Comparison of ENCODE assay signal across 28 cellular contexts in the genomic region with DNA sequence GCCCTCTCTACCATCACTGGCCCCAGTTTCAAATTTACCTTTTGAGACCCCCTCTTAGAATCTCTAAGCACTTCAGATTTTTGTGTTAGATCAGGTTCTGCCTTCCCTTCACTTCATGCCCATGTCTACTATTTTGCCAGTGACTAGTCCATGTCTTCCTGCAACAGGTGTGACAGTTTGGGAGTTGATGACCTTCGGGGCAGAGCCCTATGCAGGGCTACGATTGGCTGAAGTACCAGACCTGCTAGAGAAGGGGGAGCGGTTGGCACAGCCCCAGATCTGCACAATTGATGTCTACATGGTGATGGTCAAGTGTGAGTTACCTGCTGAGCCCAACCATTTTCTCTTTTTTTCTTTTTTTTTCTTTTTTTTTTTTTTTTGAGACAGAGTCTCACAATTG. TPM values are rescaled to one million over a fixed set of nuclear protein-coding genes. Genes with fewer than 3 reads are reported as not detected.
"Had no signal": no experiment of that assay in that cellular context is flagged by ENCODE, and none has a peak within 500 bp of the region (broad histone marks: within the 10 kb centered on the region; RNA-seq: fewer than 3 reads in every experiment).

No MANE protein-coding gene starts in this region.

- H3K4me3 ChIP-seq: adrenal gland, body of pancreas, esophagus squamous epithelium had no signal

- H3K27ac ChIP-seq: adrenal gland, body of pancreas, epithelial cell of prostate, esophagus squamous epithelium, WERI-Rb-1 had no signal

- DNase-seq: activated B cell treated with CpG ODN at 0.5 μM for 24 hours; activated CD4-positive, alpha-beta memory T cell treated with anti-CD3 and anti-CD28 coated beads for 36 hours; activated CD4-positive, alpha-beta T cell treated with anti-CD3 and anti-CD28 coated beads, Interleukin-2, amount 10 ng/mL, durations not matched to agents 24 days and 14 days; activated CD8-positive, alpha-beta memory T cell treated with anti-CD3 and anti-CD28 coated beads, Interleukin-2, amount 10 ng/mL, durations not matched to agents 7 days and 5 days; activated CD8-positive, alpha-beta memory T cell treated with anti-CD3 and anti-CD28 coated beads, Interleukin-2, amount 50 U/mL, for 4 hours; activated CD8-positive, alpha-beta T cell treated with anti-CD3 and anti-CD28 coated beads, Interleukin-2, amount 10 ng/mL, durations not matched to agents 7 days and 5 days; activated effector memory CD4-positive, alpha-beta T cell treated with anti-CD3 and anti-CD28 coated beads, Interleukin-2, amount 50 U/mL, for 16 hours; activated naive CD4-positive, alpha-beta T cell treated with anti-CD3 and anti-CD28 coated beads for 36 hours; activated naive CD8-positive, alpha-beta T cell treated with anti-CD3 and anti-CD28 coated beads for 36 hours; activated naive CD8-positive, alpha-beta T cell treated with anti-CD3 and anti-CD28 coated beads, Interleukin-2, amount 50 U/mL, for 24 hours; activated T-cell treated with anti-CD3 and anti-CD28 coated beads, Interleukin-2, amount 50 U/mL, for 1 hour; activated T-cell treated with anti-CD3 and anti-CD28 coated beads, Interleukin-2, amount 50 U/mL, for 48 hours; adrenal gland; amygdala; aorta; caudate nucleus; cortex of kidney; dermis blood vessel endothelial cell; effector CD4-positive, alpha-beta T cell; esophagus squamous epithelium; head of caudate nucleus; T-helper 1 cell; T-helper 17 cell; T1000; WERI-Rb-1 had no signal

- ATAC-seq: activated CD4-positive, CD25-positive, alpha-beta regulatory T cell treated with anti-CD3 and anti-CD28 coated beads, Interleukin-2, amount 50 U/mL, for 24 hours; activated CD8-positive, alpha-beta memory T cell treated with anti-CD3 and anti-CD28 coated beads, Interleukin-2, amount 10 ng/mL, durations not matched to agents 7 days and 5 days; activated CD8-positive, alpha-beta T cell treated with anti-CD3 and anti-CD28 coated beads, Interleukin-2, amount 10 ng/mL, durations not matched to agents 7 days and 5 days; activated naive CD8-positive, alpha-beta T cell treated with anti-CD3 and anti-CD28 coated beads, Interleukin-2, amount 50 U/mL, for 24 hours; body of pancreas; T-helper 17 cell had no signal

- H3K27me3 ChIP-seq: adrenal gland, body of pancreas, esophagus squamous epithelium had no signal

- H3K9me3 ChIP-seq: adrenal gland, body of pancreas, esophagus squamous epithelium had no signal

- H3K36me3 ChIP-seq: adrenal gland, WERI-Rb-1 had no signal

RNA-seq across cellular contexts. Expression of a gene that starts 18.6 kb away (rescaled TPM):
- total RNA-seq: activated B cell treated with CpG ODN at 0.5 μM for 24 hours had no signal
